ENCODE assay signal across 27 cellular contexts in the genomic region with DNA sequence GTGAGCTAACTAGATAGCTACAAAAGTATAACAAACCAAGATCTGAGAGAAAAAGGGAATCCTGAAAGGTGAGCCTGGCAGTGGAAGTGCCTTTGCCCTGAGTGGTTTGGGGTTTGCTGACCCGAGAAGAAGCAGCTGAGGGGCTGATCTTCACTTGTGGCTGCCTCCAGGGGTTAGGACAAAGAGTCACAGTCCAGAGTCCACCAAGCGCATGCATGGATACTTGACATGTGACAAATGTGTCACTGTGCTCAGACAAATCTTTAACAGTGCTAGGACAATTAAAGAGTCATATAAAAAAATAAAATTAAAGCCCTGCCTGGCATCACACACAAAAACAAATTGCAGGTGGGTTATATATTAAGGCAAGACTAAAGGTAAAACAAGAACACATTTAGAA.
"Had no signal": no experiment of that assay in that cellular context is flagged by ENCODE, and none has a peak within 500 bp of the region (broad histone marks: within the 10 kb centered on the region; RNA-seq: fewer than 3 reads in every experiment).

No MANE protein-coding gene starts in this region.

- H3K4me1 Mint-ChIP-seq: activated CD4-positive, alpha-beta memory T cell treated with anti-CD3 and anti-CD28 coated beads, Interleukin-2, amount 10 ng/mL, durations not matched to agents 7 days and 5 days; activated CD4-positive, alpha-beta T cell treated with anti-CD3 and anti-CD28 coated beads, Interleukin-2, amount 10 ng/mL, durations not matched to agents 7 days and 5 days; WTC11 had no signal

- H3K4me3 Mint-ChIP-seq: activated CD4-positive, alpha-beta memory T cell treated with anti-CD3 and anti-CD28 coated beads, Interleukin-2, amount 10 ng/mL, durations not matched to agents 7 days and 5 days; activated CD4-positive, alpha-beta T cell treated with anti-CD3 and anti-CD28 coated beads, Interleukin-2, amount 10 ng/mL, durations not matched to agents 7 days and 5 days; activated naive CD8-positive, alpha-beta T cell; activated T-cell treated with anti-CD3 and anti-CD28 coated beads, Interleukin-2, amount 50 U/mL, for 24 hours; activated T-cell treated with anti-CD3 and anti-CD28 coated beads, Interleukin-2, amount 50 U/mL, for 72 hours; effector memory CD8-positive, alpha-beta T cell; WTC11 had no signal

- H3K4me1 ChIP-seq: esophagus muscularis mucosa, foreskin keratinocyte, gastrocnemius medialis had no signal

- H3K27ac ChIP-seq: brain microvascular endothelial cell, esophagus muscularis mucosa, foreskin keratinocyte, gastrocnemius medialis had no signal

- ATAC-seq: activated T-cell treated with anti-CD3 and anti-CD28 coated beads, Interleukin-2, amount 50 U/mL, for 72 hours; effector memory CD8-positive, alpha-beta T cell; foreskin keratinocyte; gastrocnemius medialis; WTC11 had no signal

- H3K4me3 ChIP-seq: esophagus muscularis mucosa, gastrocnemius medialis had no signal

- H3K27me3 ChIP-seq: brain microvascular endothelial cell, esophagus muscularis mucosa, foreskin keratinocyte, gastrocnemius medialis had no signal

- H3K36me3 ChIP-seq: brain microvascular endothelial cell, esophagus muscularis mucosa, gastrocnemius medialis had no signal

- H3K9me3 ChIP-seq: esophagus muscularis mucosa, gastrocnemius medialis had no signal

- H3K36me3 Mint-ChIP-seq: activated naive CD8-positive, alpha-beta T cell had no signal

- H3K27ac Mint-ChIP-seq: activated CD4-positive, alpha-beta memory T cell treated with anti-CD3 and anti-CD28 coated beads, Interleukin-2, amount 10 ng/mL, durations not matched to agents 7 days and 5 days; activated CD4-positive, alpha-beta T cell treated with anti-CD3 and anti-CD28 coated beads, Interleukin-2, amount 10 ng/mL, durations not matched to agents 7 days and 5 days; activated naive CD8-positive, alpha-beta T cell; activated T-cell treated with anti-CD3 and anti-CD28 coated beads, Interleukin-2, amount 50 U/mL, for 24 hours; activated T-cell treated with anti-CD3 and anti-CD28 coated beads, Interleukin-2, amount 50 U/mL, for 72 hours; effector memory CD8-positive, alpha-beta T cell; WTC11 had no signal

- H3K27me3 Mint-ChIP-seq: activated CD4-positive, alpha-beta memory T cell treated with anti-CD3 and anti-CD28 coated beads, Interleukin-2, amount 10 ng/mL, durations not matched to agents 7 days and 5 days; activated naive CD8-positive, alpha-beta T cell had no signal

- DNase-seq: activated CD4-positive, alpha-beta memory T cell treated with anti-CD3 and anti-CD28 coated beads, Interleukin-2, amount 10 ng/mL, durations not matched to agents 7 days and 5 days; activated CD4-positive, alpha-beta T cell treated with anti-CD3 and anti-CD28 coated beads for 1 hour; activated CD4-positive, alpha-beta T cell treated with anti-CD3 and anti-CD28 coated beads for 4 hours; activated CD4-positive, alpha-beta T cell treated with anti-CD3 and anti-CD28 coated beads, Interleukin-2, amount 10 ng/mL, durations not matched to agents 7 days and 5 days; activated CD4-positive, alpha-beta T cell treated with anti-CD3 and anti-CD28 coated beads, Interleukin-2, amount 50 U/mL, for 4 hours; activated CD8-positive, alpha-beta memory T cell treated with anti-CD3 and anti-CD28 coated beads, Interleukin-2, amount 50 U/mL, for 48 hours; activated gamma-delta T cell; activated naive CD4-positive, alpha-beta T cell; activated naive CD4-positive, alpha-beta T cell treated with anti-CD3 and anti-CD28 coated beads, Interleukin-2, amount 50 U/mL, for 16 hours; activated T-cell treated with anti-CD3 and anti-CD28 coated beads for 4 hours; activated T-cell treated with anti-CD3 and anti-CD28 coated beads, Interleukin-2, amount 50 U/mL, for 24 hours; activated T-cell treated with anti-CD3 and anti-CD28 coated beads, Interleukin-2, amount 50 U/mL, for 72 hours; amniotic stem cell; anterior cingulate cortex; brain microvascular endothelial cell; cortex of kidney; dermis blood vessel endothelial cell; effector CD4-positive, alpha-beta T cell; effector memory CD8-positive, alpha-beta T cell; erythroblast; foreskin keratinocyte; gastrocnemius medialis; T-helper 1 cell; T-helper 2 cell had no signal
